8 cellular contexts compared by ENCODE assay signal in the genomic region with DNA sequence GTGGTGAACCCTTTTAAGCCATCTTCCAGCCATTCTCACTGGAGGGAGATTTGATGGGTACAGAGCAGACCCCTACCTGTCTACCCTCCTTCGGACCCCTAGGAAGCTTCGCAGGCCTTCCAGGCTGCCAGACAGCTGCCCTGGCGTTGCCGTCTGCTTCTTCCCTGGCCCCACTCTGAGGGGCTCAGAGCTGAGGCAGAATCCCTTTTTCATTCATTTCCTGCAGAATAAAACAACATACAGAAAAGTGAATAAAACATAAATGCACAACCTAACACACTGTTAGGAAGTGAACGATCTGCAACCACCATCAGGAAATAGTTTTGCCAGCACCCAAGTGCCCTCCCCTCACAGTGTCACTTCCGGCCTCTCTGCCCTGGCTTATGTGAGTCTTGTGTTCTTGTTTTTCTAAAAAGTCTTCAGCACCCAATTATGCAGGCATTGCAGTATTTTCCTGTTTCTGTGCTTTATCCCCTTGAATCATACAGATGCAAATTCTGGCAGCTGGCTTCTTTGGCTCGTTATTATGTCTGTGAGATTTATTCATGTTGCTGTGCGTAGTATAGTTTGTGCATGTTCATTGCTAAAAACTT. TPM values are rescaled to one million over a fixed set of nuclear protein-coding genes. Genes with fewer than 3 reads are reported as not detected.
DNase-seq lines count a peak whose midpoint lies in the region; ATAC-seq lines count a peak whose summit lies in the region.

No MANE protein-coding gene starts in this region.

- H3K27ac ChIP-seq in layer of hippocampus (ENCODE audit: low read depth, low read length) = peak overlapping the region; percentile 39

- ATAC-seq in T-helper 17 cell (peak; percentile 96), HG02642 (IDR thresholded peaks at IDR 0.05; ENCODE audit: poor library complexity, unreplicated experiment) (no peak)

- no peaks in the 10 kb centered on the region for H3K36me3 Mint-ChIP-seq in T-helper 17 cell (ENCODE audit: low read depth)

- H3K27ac Mint-ChIP-seq in T-helper 17 cell = peak overlapping the region; percentile 91

- H3K4me3 Mint-ChIP-seq in T-helper 17 cell = peak overlapping the region; percentile 82

- H3K9me3 ChIP-seq in T-helper 17 cell (ENCODE audit: control insufficient read depth, low read length, poor library complexity, severe bottlenecking) = no peaks in the 10 kb centered on the region

- H3K4me1 Mint-ChIP-seq in T-helper 17 cell = peaks cover 39% of the 10 kb centered on the region

- peak; percentile 47 for DNase-seq in GDM1 (lab: John Stamatoyannopoulos, UW)
- DNase-seq in T-helper 17 cell = peak; percentile 40 to 56 (median 47)
- DNase-seq in amniotic epithelial cell (ENCODE audit: low read depth) = peak; percentile 50
- DNase-seq in stimulated activated CD4-positive, alpha-beta T cell treated with anti-CD3 and anti-CD28 coated beads, TNF-alpha, amount 100 ng/mL, for 24 hours (ENCODE audit: low read depth in 3 of 3) = peak; percentile 38 to 58 (median 54)
- no peak for DNase-seq in GM19240 (ENCODE audit: insufficient read length, low spot score)
- DNase-seq in NCI-H2029 treated with DMSO at 0.1 percent for 48 hours (lab: John Stamatoyannopoulos, UW) = no peak

- H3K27me3 Mint-ChIP-seq in T-helper 17 cell = no peaks in the 10 kb centered on the region

- H3K27me3 ChIP-seq in layer of hippocampus (ENCODE audit: control insufficient read depth, insufficient read depth, low read length) = no peaks in the 10 kb centered on the region

RNA-seq across cellular contexts. Expression of gene ADD1, which starts 5.6 kb away (rescaled TPM):
- 100 to 1,000 TPM; 211 to 228 TPM for total RNA-seq in T-helper 17 cell

RNA-seq across cellular contexts. Expression of gene SH3BP2, which starts 45.1 kb away (rescaled TPM):
- total RNA-seq in T-helper 17 cell = 10 to 100 TPM; 36.0 to 62.0 TPM

Comparison
In these comparisons a context has a peak if more than half of its experiments do, and no peak if none do; other contexts are left out.
1. DNase-seq: peak in GDM1 (single experiment), T-helper 17 cell (3 of 3), amniotic epithelial cell (single experiment) and stimulated activated CD4-positive, alpha-beta T cell treated with anti-CD3 and anti-CD28 coated beads, TNF-alpha, amount 100 ng/mL, for 24 hours (3 of 3); none in GM19240 (single experiment) and NCI-H2029 treated with DMSO at 0.1 percent for 48 hours (single experiment).